In genomic region chr3:51559961-51560360, GRCh38 we compare ENCODE assay signal across 18 cellular contexts.
"Had no signal": no experiment of that assay in that cellular context is flagged by ENCODE, and none has a peak within 500 bp of the region (broad histone marks: within the 10 kb centered on the region; RNA-seq: fewer than 3 reads in every experiment).

No MANE protein-coding gene starts in this region.

- DNase-seq: activated CD4-positive, alpha-beta T cell treated with anti-CD3 and anti-CD28 coated beads for 1 hour; activated CD4-positive, alpha-beta T cell treated with anti-CD3 and anti-CD28 coated beads, Interleukin-2, amount 50 U/mL, for 48 hours; activated gamma-delta T cell treated with Interleukin-2 at 50 U/mL for 16 hours; activated naive CD8-positive, alpha-beta T cell treated with anti-CD3 and anti-CD28 coated beads for 36 hours; activated T-cell treated with anti-CD3 and anti-CD28 coated beads, Interleukin-2, amount 50 U/mL, for 72 hours; colonic mucosa; effector CD8-positive, alpha-beta T cell; gastrocnemius medialis; kidney glomerular epithelial cell; naive thymus-derived CD8-positive, alpha-beta T cell; stimulated activated CD4-positive, alpha-beta T cell treated with anti-CD3 and anti-CD28 coated beads, Interleukin-12 subunit alpha, Interleukin-12 subunit beta, amount 100 ng/mL, for 4 hours; stimulated activated naive CD4-positive, alpha-beta T cell treated with Interleukin-2 at 50 U/mL for 16 hours; SW 1271; upper lobe of left lung had no signal

- ATAC-seq: activated T-cell treated with anti-CD3 and anti-CD28 coated beads, Interleukin-2, amount 50 U/mL, for 72 hours; gastrocnemius medialis; mucosa of descending colon; naive thymus-derived CD8-positive, alpha-beta T cell had no signal

- H3K9me3 Mint-ChIP-seq: activated naive CD8-positive, alpha-beta T cell treated with anti-CD3 and anti-CD28 coated beads for 36 hours; activated T-cell treated with anti-CD3 and anti-CD28 coated beads, Interleukin-2, amount 50 U/mL, for 72 hours; naive thymus-derived CD8-positive, alpha-beta T cell; T-helper 2 cell treated with Interferon-gamma antibody and Interleukin-4, amounts not matched to agents 5 μg/mL and 100 μg/mL, for 36 hours had no signal

- H3K27me3 ChIP-seq: colonic mucosa, gastrocnemius medialis, hepatocyte, upper lobe of left lung had no signal

- H3K4me1 ChIP-seq: colonic mucosa had no signal

- H3K4me3 ChIP-seq: colonic mucosa, gastrocnemius medialis, hepatocyte, lung, mucosa of descending colon, upper lobe of left lung had no signal

- H3K4me3 Mint-ChIP-seq: activated naive CD8-positive, alpha-beta T cell treated with anti-CD3 and anti-CD28 coated beads for 36 hours; activated T-cell treated with anti-CD3 and anti-CD28 coated beads, Interleukin-2, amount 50 U/mL, for 72 hours; naive thymus-derived CD8-positive, alpha-beta T cell; T-helper 2 cell treated with Interferon-gamma antibody and Interleukin-4, amounts not matched to agents 5 μg/mL and 100 μg/mL, for 36 hours had no signal

- H3K9me3 ChIP-seq: colonic mucosa, gastrocnemius medialis, mucosa of descending colon, upper lobe of left lung had no signal

- H3K27ac ChIP-seq: colonic mucosa, gastrocnemius medialis, hepatocyte, upper lobe of left lung had no signal

- H3K36me3 ChIP-seq: colonic mucosa, gastrocnemius medialis had no signal

- H3K4me2 ChIP-seq: hepatocyte had no signal

- H3K27me3 Mint-ChIP-seq: activated naive CD8-positive, alpha-beta T cell treated with anti-CD3 and anti-CD28 coated beads for 36 hours; naive thymus-derived CD8-positive, alpha-beta T cell had no signal

- H3K27ac Mint-ChIP-seq: activated naive CD8-positive, alpha-beta T cell treated with anti-CD3 and anti-CD28 coated beads for 36 hours; T-helper 2 cell treated with Interferon-gamma antibody and Interleukin-4, amounts not matched to agents 5 μg/mL and 100 μg/mL, for 36 hours had no signal
